Comparison of ENCODE assay signal across 16 cellular contexts in the genomic region with DNA sequence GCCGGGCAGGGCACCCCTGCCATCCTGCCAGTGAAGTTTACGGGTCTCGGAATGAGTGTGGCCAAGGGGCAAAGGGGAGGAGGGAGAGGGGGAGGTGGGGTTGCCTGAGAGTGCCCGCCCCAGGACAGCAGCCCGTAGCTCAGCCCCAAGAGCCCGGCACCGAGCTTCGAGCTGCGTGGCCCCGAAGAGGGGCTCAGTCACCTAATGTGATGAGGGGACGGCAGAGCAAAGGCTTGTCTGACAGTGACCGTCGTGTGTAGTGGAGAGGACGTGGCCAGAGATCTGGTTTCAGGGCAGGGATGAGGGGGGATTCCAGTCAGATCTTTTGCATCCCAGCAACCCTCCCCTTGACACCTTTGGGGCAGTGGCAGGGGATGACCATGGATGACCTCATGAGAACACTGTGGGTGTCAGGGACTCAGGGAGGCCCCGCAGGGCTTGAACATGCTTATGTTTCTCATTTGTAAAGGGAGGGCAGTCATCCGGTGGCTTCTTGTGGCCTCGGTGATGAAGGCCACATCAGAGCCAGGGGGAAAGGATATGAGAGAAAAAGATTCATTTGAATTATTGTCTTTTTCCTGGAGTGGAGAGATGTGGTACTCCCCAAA. TPM values are rescaled to one million over a fixed set of nuclear protein-coding genes. Genes with fewer than 3 reads are reported as not detected.
DNase-seq lines count a peak whose midpoint lies in the region; ATAC-seq and TF ChIP-seq lines count a peak whose summit lies in the region.
"Had no signal": no experiment of that assay in that cellular context is flagged by ENCODE, and none has a peak within 500 bp of the region (broad histone marks: within the 10 kb centered on the region; RNA-seq: fewer than 3 reads in every experiment).

No MANE protein-coding gene starts in this region.

- 80% methylated on average over 17 of the region's 17 CpGs for WGBS in esophagus muscularis mucosa

- 0 out of 2 replicates have a peak, but pooled peaks cover 8% of the 10 kb centered on the region for H4K20me1 ChIP-seq in BLaER1

- no peaks in the 10 kb centered on the region for H3K9me3 Mint-ChIP-seq in CD8-positive, alpha-beta T cell
- H3K9me3 Mint-ChIP-seq in activated naive CD4-positive, alpha-beta T cell treated with anti-CD3 and anti-CD28 coated beads, Interleukin-2, amount 50 U/mL, for 72 hours: peaks cover 0 to 5% of the 10 kb centered on the region in 2 donors
- no peaks in the 10 kb centered on the region for H3K9me3 Mint-ChIP-seq in natural killer cell treated with Interleukin-12 subunit alpha and Interleukin-12 subunit beta and Interleukin-15 and Interleukin-18, amount 100 ng/mL, for 72 hours
- H3K9me3 Mint-ChIP-seq: H9 had no signal

- H3K4me2 ChIP-seq in BLaER1: peak overlapping the region; percentile 94

- H3K36me3 ChIP-seq in BLaER1 (peaks cover 19% of the 10 kb centered on the region), esophagus muscularis mucosa (no peaks in the 10 kb centered on the region)
- H3K36me3 ChIP-seq in CD8-positive, alpha-beta T cell (ENCODE audit: insufficient read depth, low read length): no peaks in the 10 kb centered on the region
- H3K36me3 ChIP-seq: gastroesophageal sphincter, right atrium auricular region had no signal

- POLR2A ChIA-PET in CD8-positive, alpha-beta T cell (lab: Charles Lee): interaction anchor here (2.6 kb wide), 1 partner anchor 13 kb away, joined by 12 read pairs; a partner anchor contains a TSS

- H3K36me3 Mint-ChIP-seq in CD8-positive, alpha-beta T cell: no peaks in the 10 kb centered on the region
- H3K36me3 Mint-ChIP-seq in activated naive CD4-positive, alpha-beta T cell treated with anti-CD3 and anti-CD28 coated beads, Interleukin-2, amount 50 U/mL, for 72 hours: peaks cover 13 to 31% of the 10 kb centered on the region in 2 donors
- peaks cover 4% of the 10 kb centered on the region for H3K36me3 Mint-ChIP-seq in natural killer cell treated with Interleukin-12 subunit alpha and Interleukin-12 subunit beta and Interleukin-15 and Interleukin-18, amount 100 ng/mL, for 72 hours

- CTCF ChIA-PET in CD8-positive, alpha-beta T cell (lab: Charles Lee): interaction anchor here (1.2 kb wide), 1 partner anchor 9 kb away, joined by 3 read pairs; no protein-coding TSS in a partner anchor

- ATAC-seq in CD8-positive, alpha-beta T cell: no peak
- ATAC-seq in activated naive CD4-positive, alpha-beta T cell treated with anti-CD3 and anti-CD28 coated beads, Interleukin-2, amount 50 U/mL, for 72 hours: peak; percentile 31 to 72
- ATAC-seq in natural killer cell treated with Interleukin-12 subunit alpha and Interleukin-12 subunit beta and Interleukin-15 and Interleukin-18, amount 100 ng/mL, for 72 hours: peak; percentile 69 to 78

- H3K4me3 ChIP-seq in BLaER1 (peak overlapping the region; percentile 72), coronary artery (no peak overlapping the region), esophagus muscularis mucosa (no peak overlapping the region)
- H3K4me3 ChIP-seq in CD8-positive, alpha-beta T cell (ENCODE audit: low read depth, low read length): no peak overlapping the region

- DNase-seq in CD8-positive, alpha-beta T cell: no peak
- no peak for DNase-seq in activated naive CD4-positive, alpha-beta T cell treated with anti-CD3 and anti-CD28 coated beads, Interleukin-2, amount 50 U/mL, for 72 hours (ENCODE audit: low spot score in 2 of 2)
- DNase-seq in natural killer cell treated with Interleukin-12 subunit alpha and Interleukin-12 subunit beta and Interleukin-15 and Interleukin-18, amount 100 ng/mL, for 72 hours (ENCODE audit: low spot score): peak; percentile 77
- DNase-seq in OCI-M1 (lab: John Stamatoyannopoulos, UW) (no peak), foreskin melanocyte (no peak), coronary artery (ENCODE audit: low spot score) (no peak), esophagus muscularis mucosa (ENCODE audit: extremely low spot score) (no peak)
- DNase-seq: H9, islet precursor cell, Karpas-422, NCI-H187 treated with DMSO at 0.1 percent for 48 hours, NCI-H526 treated with DMSO at 0.1 percent for 48 hours had no signal

- no peaks in the 10 kb centered on the region for H3K27me3 ChIP-seq in BLaER1
- H3K27me3 ChIP-seq in CD8-positive, alpha-beta T cell (ENCODE audit: insufficient read depth, low read length): no peaks in the 10 kb centered on the region
- peaks cover 0 to 69% (median 10%) of the 10 kb centered on the region in 4 donors for H3K27me3 ChIP-seq in esophagus muscularis mucosa

- TF ChIP-seq POLR2A in esophagus muscularis mucosa (IDR thresholded peaks at IDR 0.05; ENCODE audit: low read depth): no peak

- TF ChIP-seq EP300 in esophagus muscularis mucosa (IDR thresholded peaks at IDR 0.05): no peak

- H3K27ac ChIP-seq in BLaER1: peak overlapping the region; percentile 98
- H3K27ac ChIP-seq in CD8-positive, alpha-beta T cell (ENCODE audit: low read depth, low read length): no peak overlapping the region
- H3K27ac ChIP-seq in coronary artery: peak overlapping the region in 1 of 2 donors; percentile 70
- H3K27ac ChIP-seq in esophagus muscularis mucosa (replicated peaks in 1 of 4): peak overlapping the region in 1 of 4 donors; percentile 35

- peak overlapping the region; percentile 49 for H3K4me3 Mint-ChIP-seq in CD8-positive, alpha-beta T cell
- peak overlapping the region; percentile 87 for H3K4me3 Mint-ChIP-seq in natural killer cell treated with Interleukin-12 subunit alpha and Interleukin-12 subunit beta and Interleukin-15 and Interleukin-18, amount 100 ng/mL, for 72 hours
- H3K4me3 Mint-ChIP-seq: H9 had no signal

- H3K9me3 ChIP-seq in BLaER1 (peaks cover 3% of the 10 kb centered on the region; the same call in 1 of the 2 replicates), esophagus muscularis mucosa (no peaks in the 10 kb centered on the region)
- no peaks in the 10 kb centered on the region for H3K9me3 ChIP-seq in CD8-positive, alpha-beta T cell (ENCODE audit: low read length)
- H3K9me3 ChIP-seq: Caco-2, gastroesophageal sphincter, right atrium auricular region had no signal

- peaks cover 85% of the 10 kb centered on the region for H3K4me1 ChIP-seq in BLaER1
- peaks cover 49% of the 10 kb centered on the region for H3K4me1 ChIP-seq in CD8-positive, alpha-beta T cell (ENCODE audit: insufficient read depth, low read length)
- peaks cover 0 to 18% (median 8%) of the 10 kb centered on the region in 4 donors for H3K4me1 ChIP-seq in esophagus muscularis mucosa
- H3K4me1 ChIP-seq: Caco-2 had no signal

- no peak for TF ChIP-seq CTCF in CD8-positive, alpha-beta T cell (IDR thresholded peaks at IDR 0.05)
- TF ChIP-seq CTCF in coronary artery (IDR thresholded peaks at IDR 0.05): no peak
- TF ChIP-seq CTCF in esophagus muscularis mucosa (IDR thresholded peaks at IDR 0.05): no peak

- intact Hi-C loops in CD8-positive, alpha-beta T cell (cut with DNase I, micrococcal nuclease): no loop called here
- intact Hi-C loops in esophagus muscularis mucosa (cut with DNase I): no loop called here

- peaks cover 42% of the 10 kb centered on the region for H3K4me1 Mint-ChIP-seq in CD8-positive, alpha-beta T cell (ENCODE audit: low read depth)
- H3K4me1 Mint-ChIP-seq in natural killer cell treated with Interleukin-12 subunit alpha and Interleukin-12 subunit beta and Interleukin-15 and Interleukin-18, amount 100 ng/mL, for 72 hours (ENCODE audit: low read depth in 2 of 2): peaks cover 38 to 49% of the 10 kb centered on the region in 2 donors

- no peak overlapping the region for H3K27ac Mint-ChIP-seq in CD8-positive, alpha-beta T cell
- peak overlapping the region in 1 of 2 donors; percentile 95 for H3K27ac Mint-ChIP-seq in activated naive CD4-positive, alpha-beta T cell treated with anti-CD3 and anti-CD28 coated beads, Interleukin-2, amount 50 U/mL, for 72 hours
- peak overlapping the region; percentile 87 to 91 for H3K27ac Mint-ChIP-seq in natural killer cell treated with Interleukin-12 subunit alpha and Interleukin-12 subunit beta and Interleukin-15 and Interleukin-18, amount 100 ng/mL, for 72 hours
- H3K27ac Mint-ChIP-seq: H9 had no signal

- peak overlapping the region; percentile 91 for H3K9ac ChIP-seq in BLaER1

- peaks cover 2% of the 10 kb centered on the region for H3K27me3 Mint-ChIP-seq in CD8-positive, alpha-beta T cell (ENCODE audit: low read depth)
- H3K27me3 Mint-ChIP-seq in natural killer cell treated with Interleukin-12 subunit alpha and Interleukin-12 subunit beta and Interleukin-15 and Interleukin-18, amount 100 ng/mL, for 72 hours: peaks cover 0 to 2% of the 10 kb centered on the region in 2 donors

RNA-seq across cellular contexts. Expression of a gene that starts 1.1 kb away (rescaled TPM):
- total RNA-seq in CD8-positive, alpha-beta T cell: 1 to 10 TPM; 1.2 to 2.0 TPM
- 10 to 100 TPM in 1 of 2 donors, 1 to 10 TPM in 1; 8.5 to 16.3 TPM for total RNA-seq in activated naive CD4-positive, alpha-beta T cell treated with anti-CD3 and anti-CD28 coated beads, Interleukin-2, amount 50 U/mL, for 72 hours
- total RNA-seq in natural killer cell treated with Interleukin-12 subunit alpha and Interleukin-12 subunit beta and Interleukin-15 and Interleukin-18, amount 100 ng/mL, for 72 hours: 10 to 100 TPM; 14.7 to 15.8 TPM
- 1 to 10 TPM; 1.6 to 3.5 (median 2.7) TPM for total RNA-seq in esophagus muscularis mucosa

RNA-seq across cellular contexts. Expression of a gene that starts 13.2 kb away (rescaled TPM):
- total RNA-seq in CD8-positive, alpha-beta T cell: 10 to 100 TPM; 69.7 to 70.5 TPM
- 10 to 100 TPM; 16.5 to 17.3 TPM for total RNA-seq in activated naive CD4-positive, alpha-beta T cell treated with anti-CD3 and anti-CD28 coated beads, Interleukin-2, amount 50 U/mL, for 72 hours
- 10 to 100 TPM; 19.6 to 28.4 TPM for total RNA-seq in natural killer cell treated with Interleukin-12 subunit alpha and Interleukin-12 subunit beta and Interleukin-15 and Interleukin-18, amount 100 ng/mL, for 72 hours
- 10 to 100 TPM; 26.6 to 43.5 (median 32.3) TPM for total RNA-seq in esophagus muscularis mucosa

RNA-seq across cellular contexts. Expression of a gene that starts 52.5 kb away (rescaled TPM):
- 10 to 100 TPM; 85.1 to 87.8 TPM for total RNA-seq in CD8-positive, alpha-beta T cell
- 100 to 1,000 TPM in 1 of 2 donors, 10 to 100 TPM in 1; 88.8 to 223 TPM for total RNA-seq in activated naive CD4-positive, alpha-beta T cell treated with anti-CD3 and anti-CD28 coated beads, Interleukin-2, amount 50 U/mL, for 72 hours
- 100 to 1,000 TPM; 134 to 139 TPM for total RNA-seq in natural killer cell treated with Interleukin-12 subunit alpha and Interleukin-12 subunit beta and Interleukin-15 and Interleukin-18, amount 100 ng/mL, for 72 hours
- 100 to 1,000 TPM in 1 of 4 donors, 10 to 100 TPM in 3; 61.5 to 109 (median 83.4) TPM for total RNA-seq in esophagus muscularis mucosa
